13 cellular contexts compared by ENCODE assay signal in the genomic region with DNA sequence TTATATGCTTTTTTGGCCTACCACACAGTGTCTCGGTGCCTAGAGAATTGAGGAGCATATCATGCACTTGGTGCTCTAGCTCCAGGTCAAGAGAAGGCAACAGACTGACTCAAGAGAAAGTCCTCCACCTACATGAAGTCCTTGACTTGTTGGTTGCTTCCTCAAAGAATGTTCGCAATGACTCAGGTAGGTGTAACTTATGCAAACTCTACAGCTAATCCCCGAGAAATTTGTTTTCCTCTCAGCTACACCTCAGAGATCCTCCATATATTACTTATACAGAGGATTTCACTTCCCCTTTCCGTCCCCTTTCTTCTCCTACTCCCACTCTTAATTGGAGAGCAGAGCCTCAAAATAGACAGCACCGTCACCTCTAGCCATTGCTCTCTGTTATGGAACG.
DNase-seq lines count a peak whose midpoint lies in the region; ATAC-seq, FAIRE-seq and TF ChIP-seq lines count a peak whose summit lies in the region.
"Had no signal": no experiment of that assay in that cellular context is flagged by ENCODE, and none has a peak within 500 bp of the region (broad histone marks: within the 10 kb centered on the region; RNA-seq: fewer than 3 reads in every experiment).

No MANE protein-coding gene starts in this region.

- H3K4me1 ChIP-seq in pancreas, result no peaks in the 10 kb centered on the region

- WGBS in pancreas, 2 donors, result 92 to 96% methylated on average over 6 of the region's 6 CpGs

- no peaks in the 10 kb centered on the region for H3K27me3 ChIP-seq in bronchial epithelial cell (ENCODE audit: control insufficient read depth, insufficient read depth, low read length)
- H3K27me3 ChIP-seq in pancreas, result no peaks in the 10 kb centered on the region
- H3K27me3 ChIP-seq: MG63 had no signal

- H3K4me3 ChIP-seq in bronchial epithelial cell (ENCODE audit: low read depth, low read length), result no peak overlapping the region
- no peak overlapping the region for H3K4me3 ChIP-seq in pancreas
- H3K4me3 ChIP-seq: MG63 had no signal

- no peaks in the 10 kb centered on the region for H3K9me3 ChIP-seq in pancreas

- peak; percentile 87 for DNase-seq in bronchial epithelial cell (ENCODE audit: low read depth)
- no peak for DNase-seq in T-helper 9 cell
- DNase-seq in NCI-H187 (lab: John Stamatoyannopoulos, UW), result no peak
- DNase-seq in islet precursor cell, result no peak
- DNase-seq in pancreas, result no peak
- DNase-seq: CD4-positive, alpha-beta memory T cell; foreskin melanocyte; kidney; MG63; naive B cell had no signal

- no peaks in the 10 kb centered on the region for H3K36me3 ChIP-seq in bronchial epithelial cell (ENCODE audit: control insufficient read depth, insufficient read depth, low read length)
- no peaks in the 10 kb centered on the region for H3K36me3 ChIP-seq in pancreas
- H3K36me3 ChIP-seq: MG63 had no signal

- ATAC-seq in GM18870 (IDR thresholded peaks at IDR 0.05; ENCODE audit: unreplicated experiment) (peak; percentile 96), GM21723 (IDR thresholded peaks at IDR 0.05; ENCODE audit: unreplicated experiment) (peak; percentile 97), HG03280 (IDR thresholded peaks at IDR 0.05; ENCODE audit: unreplicated experiment) (peak; percentile 82), pancreas (no peak)

- H3K27ac ChIP-seq in pancreas, result no peak overlapping the region

- TF ChIP-seq CTCF in bronchial epithelial cell (IDR thresholded peaks at IDR 0.05; ENCODE audit: insufficient read depth, low read length, severe bottlenecking) (no peak), pancreas (IDR thresholded peaks at IDR 0.05) (no peak)

- FAIRE-seq in bronchial epithelial cell (lab: Jason Lieb, UNC), result no peak
- FAIRE-seq in pancreas (lab: Jason Lieb, UNC), result no peak
- FAIRE-seq: kidney had no signal

- intact Hi-C loops in pancreas (cut with DNase I), result no loop called here

Comparison
In these comparisons a context has a peak if more than half of its experiments do, and no peak if none do; other contexts are left out.
1. ATAC-seq: peak in GM18870 (single experiment), GM21723 (single experiment) and HG03280 (single experiment); none in pancreas (0 of 4).